In genomic region chr7:146926833-146927232, GRCh38 we compare ENCODE assay signal across 13 cellular contexts.
DNase-seq lines count a peak whose midpoint lies in the region; ATAC-seq lines count a peak whose summit lies in the region.
"Had no signal": no experiment of that assay in that cellular context is flagged by ENCODE, and none has a peak within 500 bp of the region (broad histone marks: within the 10 kb centered on the region; RNA-seq: fewer than 3 reads in every experiment).

No MANE protein-coding gene starts in this region.

- WGBS in mesendoderm (ENCODE audit: extremely low coverage, insufficient coverage, low lambda C conversion rate) = no CpG with 5 or more reads among the region's 2 CpGs

- H3K4me3 ChIP-seq in HUES48 (ENCODE audit: low read depth, low read length) (no peak overlapping the region), adipocyte (ENCODE audit: low read length) (no peak overlapping the region), mesendoderm (ENCODE audit: low read length) (no peak overlapping the region)
- H3K4me3 ChIP-seq: A549, HAP-1 had no signal

- no peak overlapping the region for H3K4ac ChIP-seq in mesendoderm (ENCODE audit: low read depth, low read length)

- no peak overlapping the region for H2BK15ac ChIP-seq in mesendoderm (replicated peaks; ENCODE audit: low read depth)

- H4K8ac ChIP-seq in mesendoderm (ENCODE audit: low read depth, low read length) = no peak overlapping the region

- no peak overlapping the region for H3K23ac ChIP-seq in mesendoderm (ENCODE audit: low read length)

- H3K27me3 ChIP-seq in HUES48 (ENCODE audit: control insufficient read depth, insufficient read depth, low read length) (no peaks in the 10 kb centered on the region), adipocyte (replicated peaks; ENCODE audit: control insufficient read depth, insufficient read depth, low read length) (no peaks in the 10 kb centered on the region), mesendoderm (ENCODE audit: insufficient read depth, low read length, poor library complexity) (no peaks in the 10 kb centered on the region)

- H3K27ac ChIP-seq in HUES48 (ENCODE audit: low read depth, low read length) (peak overlapping the region; percentile 32), mesendoderm (ENCODE audit: low read depth, low read length) (no peak overlapping the region)
- H3K27ac ChIP-seq: A549 had no signal

- H2BK5ac ChIP-seq in mesendoderm (ENCODE audit: low read length) = no peak overlapping the region

- no peaks in the 10 kb centered on the region for H3K79me1 ChIP-seq in mesendoderm (ENCODE audit: low read length)

- DNase-seq in adipocyte (ENCODE audit: low read depth) (peak; percentile 70), mesendoderm (peak; percentile 6)
- DNase-seq in activated CD8-positive, alpha-beta memory T cell treated with anti-CD3 and anti-CD28 coated beads, Interleukin-2, amount 50 U/mL, for 48 hours = no peak
- no peak for DNase-seq in stimulated activated CD4-positive, alpha-beta T cell treated with anti-CD3 and anti-CD28 coated beads, Interleukin-4, amount 100 ng/mL, for 24 hours
- DNase-seq: CD8-positive, alpha-beta T cell; COR-L47; DMS153; DMS79 treated with DMSO at 0.1 percent for 48 hours; EL had no signal

- no peak overlapping the region for H3K56ac ChIP-seq in mesendoderm (ENCODE audit: low read length)

- no peak overlapping the region for H4K5ac ChIP-seq in mesendoderm (ENCODE audit: low read length)

- no peak overlapping the region for H3K18ac ChIP-seq in mesendoderm (ENCODE audit: low read length)

- H2BK120ac ChIP-seq in mesendoderm (ENCODE audit: low read depth, low read length) = no peak overlapping the region

- H3K4me2 ChIP-seq in mesendoderm (ENCODE audit: low read length) = no peak overlapping the region
- H3K4me2 ChIP-seq: A549 had no signal

- H3K9ac ChIP-seq in HUES48 (ENCODE audit: low read depth, low read length) (no peak overlapping the region), adipocyte (ENCODE audit: low read length) (no peak overlapping the region), mesendoderm (ENCODE audit: low read length) (no peak overlapping the region)

- no peak overlapping the region for H2AK5ac ChIP-seq in mesendoderm (ENCODE audit: low read length)

- no peak for ATAC-seq in GM18907 (IDR thresholded peaks at IDR 0.05; ENCODE audit: unreplicated experiment)
- ATAC-seq: A549; CD8-positive, alpha-beta T cell had no signal

- no peaks in the 10 kb centered on the region for H3K4me1 ChIP-seq in HUES48 (ENCODE audit: control insufficient read depth, insufficient read depth, low read length)
- H3K4me1 ChIP-seq in adipocyte (ENCODE audit: control insufficient read depth, insufficient read depth, low read length) = no peaks in the 10 kb centered on the region
- no peaks in the 10 kb centered on the region for H3K4me1 ChIP-seq in mesendoderm (ENCODE audit: control insufficient read depth, low read depth, low read length)
- H3K4me1 ChIP-seq: A549, HAP-1 had no signal

- H3K9me3 ChIP-seq in HUES48 (ENCODE audit: control insufficient read depth, insufficient read depth, low read length) = peaks cover 8% of the 10 kb centered on the region
- H3K9me3 ChIP-seq in adipocyte (ENCODE audit: control insufficient read depth, low read length) = no peaks in the 10 kb centered on the region
- H3K9me3 ChIP-seq: A549, HAP-1 had no signal

- H3K79me2 ChIP-seq in mesendoderm (ENCODE audit: control insufficient read depth, insufficient read depth, low read length) = no peaks in the 10 kb centered on the region

- H3K36me3 ChIP-seq in HUES48 (ENCODE audit: control insufficient read depth, insufficient read depth, low read length) (no peaks in the 10 kb centered on the region), adipocyte (ENCODE audit: control insufficient read depth, insufficient read depth, low read length, severe bottlenecking) (no peaks in the 10 kb centered on the region), mesendoderm (ENCODE audit: control insufficient read depth, insufficient read depth, low read length) (no peaks in the 10 kb centered on the region)
- H3K36me3 ChIP-seq: HAP-1 had no signal

Comparison
In these comparisons a context has a peak if more than half of its experiments do, and no peak if none do; other contexts are left out.
1. DNase-seq: peak in adipocyte (single experiment) and mesendoderm (single experiment); none in activated CD8-positive, alpha-beta memory T cell treated with anti-CD3 and anti-CD28 coated beads, Interleukin-2, amount 50 U/mL, for 48 hours (single experiment) and stimulated activated CD4-positive, alpha-beta T cell treated with anti-CD3 and anti-CD28 coated beads, Interleukin-4, amount 100 ng/mL, for 24 hours (single experiment).